8 cellular contexts compared by ENCODE assay signal in the genomic region with DNA sequence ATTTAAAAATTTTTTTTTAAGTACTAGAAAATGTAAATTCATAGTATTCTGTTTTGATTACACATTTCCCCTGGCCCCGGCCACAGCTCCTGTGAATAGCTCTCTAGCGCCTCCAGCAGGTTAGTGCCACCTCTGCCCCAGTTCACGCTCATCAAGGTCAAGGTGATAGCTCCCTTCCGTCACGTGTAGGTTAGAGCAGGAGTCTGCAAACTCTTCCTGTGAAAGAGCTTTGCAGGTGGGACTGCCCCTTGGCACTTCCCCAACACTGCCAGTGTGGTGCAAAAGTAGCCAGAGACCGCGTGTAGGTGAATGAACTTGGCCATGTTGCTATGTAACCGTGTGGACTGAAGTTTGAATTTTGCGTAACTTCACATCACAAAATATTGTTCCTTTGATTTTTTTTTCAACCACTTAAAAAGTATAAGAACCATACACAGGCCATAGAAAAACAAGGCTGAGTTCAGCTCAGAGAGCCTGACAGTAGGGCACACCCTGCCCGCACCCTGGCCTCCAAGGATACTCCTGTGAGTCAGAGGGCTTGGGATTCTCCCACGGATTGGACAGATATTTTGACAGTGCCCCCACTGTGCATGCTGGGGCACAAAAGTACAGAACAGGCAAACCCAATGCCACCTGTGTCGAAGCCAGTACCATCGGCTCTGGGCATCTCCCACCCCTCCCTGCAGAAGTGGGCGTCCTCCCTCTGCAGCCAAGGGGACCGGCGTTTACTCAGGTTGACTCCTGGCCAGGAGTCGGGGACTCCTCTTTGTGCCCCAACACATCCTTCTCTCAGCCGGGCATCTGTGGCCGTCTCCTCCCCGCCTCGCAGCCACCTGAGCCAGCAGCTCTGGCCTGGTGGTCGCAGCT.
DNase-seq lines count a peak whose midpoint lies in the region; ATAC-seq lines count a peak whose summit lies in the region.

No MANE protein-coding gene starts in this region.

- DNase-seq in NK-92 treated with Interleukin-12 subunit alpha and Interleukin-12 subunit beta, amount 100 ng/mL, for 24 hours (lab: John Stamatoyannopoulos, UW): peak; percentile 30
- no peak for DNase-seq in NK-92 (lab: John Stamatoyannopoulos, UW; ENCODE audit: unreplicated experiment)
- DNase-seq in OCI-M1 (lab: John Stamatoyannopoulos, UW): peak; percentile 40
- DNase-seq in hepatic stellate cell (ENCODE audit: low spot score): peak; percentile 44
- DNase-seq in stimulated activated CD4-positive, alpha-beta T cell treated with anti-CD3 and anti-CD28 coated beads, TNF-alpha, amount 100 ng/mL, for 1 hour (ENCODE audit: low read depth in 3 of 3, low spot score in 1 of 3): peak; percentile 59 to 70 (median 64)

- H3K4me1 Mint-ChIP-seq in activated T-helper 17 cell treated with anti-CD3 and anti-CD28 coated beads, Interleukin-2, amount 50 U/mL, for 72 hours: peaks cover 43% of the 10 kb centered on the region

- H3K9me3 Mint-ChIP-seq in activated T-helper 17 cell treated with anti-CD3 and anti-CD28 coated beads, Interleukin-2, amount 50 U/mL, for 72 hours: no peaks in the 10 kb centered on the region

- peak overlapping the region; percentile 100 for H3K4me3 Mint-ChIP-seq in activated T-helper 17 cell treated with anti-CD3 and anti-CD28 coated beads, Interleukin-2, amount 50 U/mL, for 72 hours

- H3K27me3 Mint-ChIP-seq in activated T-helper 17 cell treated with anti-CD3 and anti-CD28 coated beads, Interleukin-2, amount 50 U/mL, for 72 hours: no peaks in the 10 kb centered on the region

- ATAC-seq in activated T-helper 17 cell treated with anti-CD3 and anti-CD28 coated beads, Interleukin-2, amount 50 U/mL, for 72 hours (replicated peaks): peak; percentile 57
- no peak for ATAC-seq in GM18511 (IDR thresholded peaks at IDR 0.05; ENCODE audit: unreplicated experiment)
- ATAC-seq in HG02610 (IDR thresholded peaks at IDR 0.05; ENCODE audit: unreplicated experiment): no peak

- H3K36me3 Mint-ChIP-seq in activated T-helper 17 cell treated with anti-CD3 and anti-CD28 coated beads, Interleukin-2, amount 50 U/mL, for 72 hours (ENCODE audit: low read depth): peaks cover 100% of the 10 kb centered on the region

- H3K27ac Mint-ChIP-seq in activated T-helper 17 cell treated with anti-CD3 and anti-CD28 coated beads, Interleukin-2, amount 50 U/mL, for 72 hours: peak overlapping the region; percentile 62
